Comparison of ENCODE assay signal across 9 cellular contexts in genomic region chr14:68784995-68785816, GRCh38. TPM values are rescaled to one million over a fixed set of nuclear protein-coding genes. Genes with fewer than 3 reads are reported as not detected.
DNase-seq lines count a peak whose midpoint lies in the region; ATAC-seq and TF ChIP-seq lines count a peak whose summit lies in the region.
"Had no signal": no experiment of that assay in that cellular context is flagged by ENCODE, and none has a peak within 500 bp of the region (broad histone marks: within the 10 kb centered on the region; RNA-seq: fewer than 3 reads in every experiment).

No MANE protein-coding gene starts in this region.

- no peak for ATAC-seq in HG02588 (IDR thresholded peaks at IDR 0.05; ENCODE audit: unreplicated experiment)

- no peak for TF ChIP-seq CTCF in Peyer's patch (IDR thresholded peaks at IDR 0.05)
- TF ChIP-seq CTCF in epithelial cell of esophagus (IDR thresholded peaks at IDR 0.05; ENCODE audit: insufficient read depth, low read depth, low read length, missing control alignments), result no peak
- no peak for TF ChIP-seq CTCF in neural crest cell (conservative IDR thresholded peaks at IDR 0.05)

- peaks cover 75% of the 10 kb centered on the region for H3K4me1 ChIP-seq in BLaER1
- H3K4me1 ChIP-seq in Peyer's patch, result peaks cover 5 to 66% (median 29%) of the 10 kb centered on the region in 4 donors

- peak overlapping the region; percentile 92 for H3K4me3 Mint-ChIP-seq in neural crest cell

- H4K20me1 ChIP-seq in BLaER1, result peaks cover 46% of the 10 kb centered on the region

- peaks cover 50% of the 10 kb centered on the region for H3K27me3 Mint-ChIP-seq in neural crest cell (ENCODE audit: low read depth)

- H3K9ac ChIP-seq in BLaER1, result no peak overlapping the region

- H3K27ac ChIP-seq in BLaER1 (peak overlapping the region; percentile 71), Peyer's patch (peak overlapping the region; percentile 65 to 100 (median 98))
- H3K27ac ChIP-seq: SJSA1 had no signal

- H3K27ac Mint-ChIP-seq in neural crest cell (ENCODE audit: unreplicated experiment), result no peak overlapping the region

- peak in 2 of 3 donors; percentile 16 to 49 for DNase-seq in Peyer's patch
- peak; percentile 94 for DNase-seq in epithelial cell of esophagus (ENCODE audit: low read depth)
- no peak for DNase-seq in neural crest cell (ENCODE audit: low read depth, low spot score)
- no peak for DNase-seq in NCI-H446 (lab: John Stamatoyannopoulos, UW)
- DNase-seq in COLO668 (lab: John Stamatoyannopoulos, UW; ENCODE audit: unreplicated experiment), result no peak
- no peak for DNase-seq in NCI-H82 (lab: John Stamatoyannopoulos, UW)

- H3K4me2 ChIP-seq in BLaER1, result peak overlapping the region; percentile 90

- H3K36me3 Mint-ChIP-seq in neural crest cell (ENCODE audit: low read depth), result peaks cover 47% of the 10 kb centered on the region

- H3K9me3 Mint-ChIP-seq in neural crest cell, result peaks cover 5% of the 10 kb centered on the region

- H3K4me3 ChIP-seq in BLaER1 (no peak overlapping the region), Peyer's patch (no peak overlapping the region), epithelial cell of esophagus (ENCODE audit: low read length) (no peak overlapping the region)
- H3K4me3 ChIP-seq: SJSA1 had no signal

- TF ChIP-seq POLR2A in Peyer's patch (IDR thresholded peaks at IDR 0.05), result no peak

- H3K27me3 ChIP-seq in BLaER1, result no peaks in the 10 kb centered on the region
- no peaks in the 10 kb centered on the region for H3K27me3 ChIP-seq in Peyer's patch
- H3K27me3 ChIP-seq: SJSA1 had no signal

- H3K9me3 ChIP-seq in BLaER1, result no peaks in the 10 kb centered on the region; the same call in 1 of the 2 replicates
- no peaks in the 10 kb centered on the region for H3K9me3 ChIP-seq in Peyer's patch
- H3K9me3 ChIP-seq: SJSA1 had no signal

- peaks cover 38% of the 10 kb centered on the region for H3K36me3 ChIP-seq in BLaER1
- H3K36me3 ChIP-seq in Peyer's patch, result peaks cover 0 to 26% (median 3%) of the 10 kb centered on the region in 3 donors

- peaks cover 68% of the 10 kb centered on the region for H3K4me1 Mint-ChIP-seq in neural crest cell

RNA-seq across cellular contexts. Expression of gene ZFP36L1, which starts 7.7 kb away (rescaled TPM):
- total RNA-seq in Peyer's patch (100 to 1,000 TPM in 3 of 4 donors, 10 to 100 TPM in 1; 78.8 to 321 (median 195) TPM), neural crest cell (289 and 298 TPM in 2 replicates)

Comparison
In these comparisons a context has a peak if more than half of its experiments do, and no peak if none do; other contexts are left out.
1. DNase-seq: peak in Peyer's patch (2 of 3) and epithelial cell of esophagus (single experiment); none in neural crest cell (single experiment), NCI-H446 (0 of 2), COLO668 (single experiment) and NCI-H82 (single experiment).